In the genomic region with DNA sequence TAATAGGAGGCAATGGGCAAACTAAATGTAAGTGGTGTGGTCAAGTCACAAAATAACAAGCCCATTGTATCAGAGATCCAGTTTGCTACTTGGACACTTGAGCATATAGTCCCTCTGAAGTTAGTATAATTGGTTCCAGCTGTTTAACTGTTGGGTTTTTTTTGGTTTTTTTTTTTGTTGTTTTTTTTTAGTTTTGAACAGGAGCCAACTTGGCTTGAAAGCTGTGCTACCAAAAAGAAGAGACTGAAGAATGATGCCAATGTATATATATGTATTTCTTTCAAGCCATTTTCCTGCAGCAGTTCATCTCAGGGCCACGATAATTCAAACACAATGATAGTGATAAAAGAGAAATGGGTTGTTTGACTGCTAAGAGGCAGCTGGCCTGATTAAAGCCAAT, we compare ENCODE assay signal across 14 cellular contexts.
A peak's percentile ranks its signal among the peaks of the same experiment; 100 is the strongest.
DNase-seq lines count a peak whose midpoint lies in the region; ATAC-seq and TF ChIP-seq lines count a peak whose summit lies in the region.
"Had no signal": no experiment of that assay in that cellular context is flagged by ENCODE, and none has a peak within 500 bp of the region (broad histone marks: within the 10 kb centered on the region; RNA-seq: fewer than 3 reads in every experiment).

No MANE protein-coding gene starts in this region.

- DNase-seq in EL: peak; percentile 12
- peak; percentile 90 for DNase-seq in NCI-H1105 treated with DMSO at 0.1 percent for 48 hours (lab: John Stamatoyannopoulos, UW)
- peak; percentile 69 for DNase-seq in adipocyte (ENCODE audit: low read depth)
- peak; percentile 41 to 75 for DNase-seq in foreskin fibroblast
- no peak for DNase-seq in CD14-positive monocyte (ENCODE audit: low spot score)
- no peak for DNase-seq in effector CD8-positive, alpha-beta T cell (lab: John Stamatoyannopoulos, UW)
- DNase-seq in stimulated activated naive CD8-positive, alpha-beta T cell treated with anti-CD3 and anti-CD28 coated beads, Interleukin-15, Interleukin-2, amounts not matched to agents 100 U/mL and 50 U/mL, for 24 hours: no peak
- DNase-seq: activated naive CD4-positive, alpha-beta T cell treated with Interleukin-2 at 50 U/mL for 16 hours; natural killer cell; NCI-H2029 treated with DMSO at 0.1 percent for 48 hours; psoas muscle had no signal

- no peaks in the 10 kb centered on the region for H3K9me3 ChIP-seq in adipocyte (ENCODE audit: control insufficient read depth, low read length)
- H3K9me3 ChIP-seq: psoas muscle had no signal

- peaks cover 33% of the 10 kb centered on the region for H3K4me1 ChIP-seq in adipocyte (ENCODE audit: control insufficient read depth, insufficient read depth, low read length)
- H3K4me1 ChIP-seq: psoas muscle had no signal

- H3K36me3 ChIP-seq in adipocyte (ENCODE audit: control insufficient read depth, insufficient read depth, low read length, severe bottlenecking): no peaks in the 10 kb centered on the region

- TF ChIP-seq CTCF in foreskin fibroblast (IDR thresholded peaks at IDR 0.05; ENCODE audit: low read depth, low read length) (no peak), CD14-positive monocyte (IDR thresholded peaks at IDR 0.05) (no peak)

- H3K27me3 ChIP-seq in adipocyte (replicated peaks; ENCODE audit: control insufficient read depth, insufficient read depth, low read length): no peaks in the 10 kb centered on the region

- H3K36me3 Mint-ChIP-seq in CD14-positive monocyte: no peaks in the 10 kb centered on the region
- H3K36me3 Mint-ChIP-seq: natural killer cell had no signal

- H3K4me1 Mint-ChIP-seq in CD14-positive monocyte: no peaks in the 10 kb centered on the region
- H3K4me1 Mint-ChIP-seq: GM23338, natural killer cell had no signal

- no peak overlapping the region for H3K4me3 Mint-ChIP-seq in CD14-positive monocyte
- H3K4me3 Mint-ChIP-seq: GM23338, natural killer cell had no signal

- peaks cover 0 to 2% (median 0%) of the 10 kb centered on the region in 7 donors for H3K9me3 Mint-ChIP-seq in CD14-positive monocyte
- H3K9me3 Mint-ChIP-seq: GM23338 had no signal

- no peak for ATAC-seq in HG02938 (IDR thresholded peaks at IDR 0.05; ENCODE audit: unreplicated experiment)
- no peak for ATAC-seq in stimulated activated naive CD8-positive, alpha-beta T cell treated with anti-CD3 and anti-CD28 coated beads, Interleukin-15, Interleukin-2, amounts not matched to agents 100 U/mL and 50 U/mL, for 24 hours
- ATAC-seq: GM23338, natural killer cell, psoas muscle had no signal

- H3K27me3 Mint-ChIP-seq in CD14-positive monocyte (ENCODE audit: low read depth in 3 of 3): no peaks in the 10 kb centered on the region

- H3K4me3 ChIP-seq in adipocyte (ENCODE audit: low read length) (no peak overlapping the region), foreskin fibroblast (ENCODE audit: low read depth in 1 of 2, low read length in 2 of 2) (no peak overlapping the region)
- H3K4me3 ChIP-seq: coronary artery, GM23338, psoas muscle had no signal

- H3K9ac ChIP-seq in adipocyte (ENCODE audit: low read length): no peak overlapping the region

- H3K27ac Mint-ChIP-seq in CD14-positive monocyte: no peak overlapping the region
- H3K27ac Mint-ChIP-seq: GM23338, natural killer cell had no signal

- intact Hi-C loops in CD14-positive monocyte (cut with micrococcal nuclease): no loop called here

Comparison
In these comparisons a context has a peak if more than half of its experiments do, and no peak if none do; other contexts are left out.
1. DNase-seq: peak in EL (single experiment), NCI-H1105 treated with DMSO at 0.1 percent for 48 hours (single experiment), adipocyte (single experiment) and foreskin fibroblast (2 of 2); none in CD14-positive monocyte (single experiment), effector CD8-positive, alpha-beta T cell (single experiment) and stimulated activated naive CD8-positive, alpha-beta T cell treated with anti-CD3 and anti-CD28 coated beads, Interleukin-15, Interleukin-2, amounts not matched to agents 100 U/mL and 50 U/mL, for 24 hours (single experiment).